ENCODE assay signal across 12 cellular contexts in genomic region chr2:108565778-108566375, GRCh38.
A peak's percentile ranks its signal among the peaks of the same experiment; 100 is the strongest.
DNase-seq lines count a peak whose midpoint lies in the region; ATAC-seq and TF ChIP-seq lines count a peak whose summit lies in the region.
"Had no signal": no experiment of that assay in that cellular context is flagged by ENCODE, and none has a peak within 500 bp of the region (broad histone marks: within the 10 kb centered on the region; RNA-seq: fewer than 3 reads in every experiment).

No MANE protein-coding gene starts in this region.

- TF ChIP-seq POLR2A in erythroblast (IDR thresholded peaks at IDR 0.05; ENCODE audit: low read length) = no peak

- DNase-seq in stimulated activated CD4-positive, alpha-beta T cell treated with anti-CD3 and anti-CD28 coated beads, Interleukin-1b, Interleukin-23, amount 100 ng/mL, for 48 hours = peak; percentile 6
- no peak for DNase-seq in stimulated activated CD4-positive, alpha-beta T cell treated with anti-CD3 and anti-CD28 coated beads, Interleukin-2, amount 100 ng/mL, for 48 hours
- no peak for DNase-seq in T-helper 2 cell treated with Interferon-gamma antibody and Interleukin-4, amounts not matched to agents 5 μg/mL and 100 μg/mL, for 36 hours (ENCODE audit: low spot score)
- DNase-seq in NCI-H510A treated with DMSO at 0.1 percent for 48 hours (lab: John Stamatoyannopoulos, UW) (no peak), GM19240 (ENCODE audit: insufficient read length, low spot score) (no peak), erythroblast (lab: John Stamatoyannopoulos, UW) (no peak)
- DNase-seq in activated CD4-positive, CD25-positive, alpha-beta regulatory T cell (lab: John Stamatoyannopoulos, UW) = no peak
- DNase-seq: HCEC 1CT, NCI-H2107, T1000 had no signal

- no peaks in the 10 kb centered on the region for H3K27me3 Mint-ChIP-seq in T-helper 2 cell treated with Interferon-gamma antibody and Interleukin-4, amounts not matched to agents 5 μg/mL and 100 μg/mL, for 36 hours (ENCODE audit: low read depth)
- H3K27me3 Mint-ChIP-seq: brain had no signal

- H3K27ac Mint-ChIP-seq in T-helper 2 cell treated with Interferon-gamma antibody and Interleukin-4, amounts not matched to agents 5 μg/mL and 100 μg/mL, for 36 hours = no peak overlapping the region

- H3K4me1 Mint-ChIP-seq in T-helper 2 cell treated with Interferon-gamma antibody and Interleukin-4, amounts not matched to agents 5 μg/mL and 100 μg/mL, for 36 hours (ENCODE audit: low read depth) = peaks cover 10% of the 10 kb centered on the region

- no peaks in the 10 kb centered on the region for H3K36me3 Mint-ChIP-seq in T-helper 2 cell treated with Interferon-gamma antibody and Interleukin-4, amounts not matched to agents 5 μg/mL and 100 μg/mL, for 36 hours (ENCODE audit: low read depth)

- H3K9me3 Mint-ChIP-seq in T-helper 2 cell treated with Interferon-gamma antibody and Interleukin-4, amounts not matched to agents 5 μg/mL and 100 μg/mL, for 36 hours = no peaks in the 10 kb centered on the region

- peak; percentile 72 for ATAC-seq in HG02759 (IDR thresholded peaks at IDR 0.05; ENCODE audit: unreplicated experiment)

- peak overlapping the region; percentile 6 for H3K4me3 Mint-ChIP-seq in T-helper 2 cell treated with Interferon-gamma antibody and Interleukin-4, amounts not matched to agents 5 μg/mL and 100 μg/mL, for 36 hours
- H3K4me3 Mint-ChIP-seq: brain had no signal
